Comparison of ENCODE assay signal across 8 cellular contexts in the genomic region with DNA sequence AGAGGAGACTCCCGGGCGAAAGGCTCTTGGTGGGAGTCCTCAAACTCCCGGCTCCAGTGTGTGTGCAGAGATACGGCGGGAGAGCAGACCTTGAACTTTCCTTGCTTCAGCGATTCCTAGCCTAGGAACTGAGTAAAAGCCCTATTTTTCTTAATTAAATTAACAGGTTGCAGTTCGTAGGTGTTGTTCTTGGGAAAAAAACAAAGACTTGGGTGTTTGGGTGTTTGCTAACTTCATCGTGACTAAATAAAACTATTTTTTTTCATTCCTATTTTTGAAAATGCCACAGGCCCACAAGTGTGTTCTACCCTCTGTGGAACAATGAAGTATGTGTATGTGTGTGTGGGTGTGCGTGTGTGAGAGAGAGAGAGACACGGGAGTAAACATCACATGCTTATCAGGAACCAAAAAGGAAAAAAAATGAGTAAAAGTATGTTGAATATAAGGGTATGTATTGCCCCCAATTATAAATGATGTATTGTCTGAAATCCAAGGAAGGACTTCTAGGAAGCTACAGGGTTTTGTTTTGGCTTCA. TPM values are rescaled to one million over a fixed set of nuclear protein-coding genes. Genes with fewer than 3 reads are reported as not detected.
DNase-seq lines count a peak whose midpoint lies in the region; ATAC-seq and TF ChIP-seq lines count a peak whose summit lies in the region.

No MANE protein-coding gene starts in this region.

- POLR2A ChIA-PET in activated CD8-positive, alpha-beta T cell treated with anti-CD3 and anti-CD28 coated beads, Interleukin-2, amount 10 ng/mL, durations not matched to agents 7 days and 5 days (lab: Charles Lee): interaction anchor here (1.1 kb wide), 1 partner anchor 30 kb away, joined by 3 read pairs; no protein-coding TSS in a partner anchor

- peak overlapping the region; percentile 83 to 89 for H3K4me3 Mint-ChIP-seq in CD14-positive monocyte
- peak overlapping the region; percentile 27 for H3K4me3 Mint-ChIP-seq in activated CD8-positive, alpha-beta T cell treated with anti-CD3 and anti-CD28 coated beads, Interleukin-2, amount 10 ng/mL, durations not matched to agents 7 days and 5 days

- no peaks in the 10 kb centered on the region for H3K36me3 ChIP-seq in heart right ventricle

- H3K4me3 ChIP-seq in heart right ventricle: peak overlapping the region; percentile 40 to 86 (median 77)

- 0 to 1% methylated on average over 10 of the region's 10 CpGs for WGBS in heart right ventricle, 2 donors

- H3K9me3 Mint-ChIP-seq in CD14-positive monocyte: peaks cover 0 to 2% (median 0%) of the 10 kb centered on the region in 7 donors
- no peaks in the 10 kb centered on the region for H3K9me3 Mint-ChIP-seq in activated CD8-positive, alpha-beta T cell treated with anti-CD3 and anti-CD28 coated beads, Interleukin-2, amount 10 ng/mL, durations not matched to agents 7 days and 5 days (ENCODE audit: insufficient read depth)

- DNase-seq in CD14-positive monocyte (ENCODE audit: low spot score) (no peak), heart right ventricle (peak in 1 of 2 donors; percentile 27), putamen (ENCODE audit: low spot score) (peak; percentile 15)
- no peak for DNase-seq in activated CD8-positive, alpha-beta T cell treated with anti-CD3 and anti-CD28 coated beads, Interleukin-2, amount 10 ng/mL, durations not matched to agents 7 days and 5 days

- H3K27ac ChIP-seq in heart right ventricle: peak overlapping the region; percentile 93 to 98 (median 95)

- peak overlapping the region in 4 of 7 donors; percentile 10 to 41 (median 18) for H3K27ac Mint-ChIP-seq in CD14-positive monocyte
- no peak overlapping the region for H3K27ac Mint-ChIP-seq in activated CD8-positive, alpha-beta T cell treated with anti-CD3 and anti-CD28 coated beads, Interleukin-2, amount 10 ng/mL, durations not matched to agents 7 days and 5 days

- intact Hi-C loops in CD14-positive monocyte (cut with micrococcal nuclease) (no loop called here), heart right ventricle (cut with DNase I) (loop anchor here in 2 of 10 donors (1.0 to 5.0 kb wide), 2 partner anchors 30 to 46 kb away; a partner anchor contains a TSS)

- peak; percentile 37 for ATAC-seq in GM19043 (IDR thresholded peaks at IDR 0.05; ENCODE audit: low read depth, unreplicated experiment)
- ATAC-seq in HG03571 (IDR thresholded peaks at IDR 0.05; ENCODE audit: unreplicated experiment): peak; percentile 19
- ATAC-seq in activated CD8-positive, alpha-beta T cell treated with anti-CD3 and anti-CD28 coated beads, Interleukin-2, amount 10 ng/mL, durations not matched to agents 7 days and 5 days: no peak
- ATAC-seq in heart right ventricle: peak in 5 of 8 donors; percentile 56 to 70 (median 66)
- ATAC-seq in GM18520 (IDR thresholded peaks at IDR 0.05; ENCODE audit: unreplicated experiment): no peak
- no peak for ATAC-seq in GM21423 (IDR thresholded peaks at IDR 0.05; ENCODE audit: unreplicated experiment)

- peaks cover 42 to 64% (median 62%) of the 10 kb centered on the region in 3 donors for H3K27me3 Mint-ChIP-seq in CD14-positive monocyte (ENCODE audit: low read depth in 3 of 3)
- H3K27me3 Mint-ChIP-seq in activated CD8-positive, alpha-beta T cell treated with anti-CD3 and anti-CD28 coated beads, Interleukin-2, amount 10 ng/mL, durations not matched to agents 7 days and 5 days (ENCODE audit: low read depth): peaks cover 38% of the 10 kb centered on the region

- CTCF ChIA-PET in activated CD8-positive, alpha-beta T cell treated with anti-CD3 and anti-CD28 coated beads, Interleukin-2, amount 10 ng/mL, durations not matched to agents 7 days and 5 days (lab: Charles Lee): interaction anchor here (1.1 kb wide), 1 partner anchor 41 kb away, joined by 3 read pairs; no protein-coding TSS in a partner anchor

- peaks cover 0 to 5% of the 10 kb centered on the region in 2 donors for H3K36me3 Mint-ChIP-seq in CD14-positive monocyte
- H3K36me3 Mint-ChIP-seq in activated CD8-positive, alpha-beta T cell treated with anti-CD3 and anti-CD28 coated beads, Interleukin-2, amount 10 ng/mL, durations not matched to agents 7 days and 5 days (ENCODE audit: low read depth): no peaks in the 10 kb centered on the region

- no peaks in the 10 kb centered on the region for H3K9me3 ChIP-seq in heart right ventricle

- H3K4me1 Mint-ChIP-seq in CD14-positive monocyte: peaks cover 23% of the 10 kb centered on the region
- peaks cover 22% of the 10 kb centered on the region for H3K4me1 Mint-ChIP-seq in activated CD8-positive, alpha-beta T cell treated with anti-CD3 and anti-CD28 coated beads, Interleukin-2, amount 10 ng/mL, durations not matched to agents 7 days and 5 days (ENCODE audit: low read depth)

- TF ChIP-seq CTCF in CD14-positive monocyte (IDR thresholded peaks at IDR 0.05) (no peak), heart right ventricle (IDR thresholded peaks at IDR 0.05) (no peak)

- H3K27me3 ChIP-seq in heart right ventricle: no peaks in the 10 kb centered on the region

- peaks cover 0 to 28% (median 19%) of the 10 kb centered on the region in 9 donors for H3K4me1 ChIP-seq in heart right ventricle

RNA-seq across cellular contexts. Expression of a gene that starts 0.6 kb away (rescaled TPM):
- polyA plus RNA-seq in CD14-positive monocyte (under 1 TPM in 1 of 2 donors, not detected in 1; 0.42 TPM), heart right ventricle (1 to 10 TPM; 4.0 to 5.9 TPM)
- total RNA-seq in activated CD8-positive, alpha-beta T cell treated with anti-CD3 and anti-CD28 coated beads, Interleukin-2, amount 10 ng/mL, durations not matched to agents 7 days and 5 days: under 1 TPM; 0.24 to 0.86 TPM
- total RNA-seq in heart right ventricle: 1 to 10 TPM; 5.9 to 8.5 (median 7.1) TPM

RNA-seq across cellular contexts. Expression of a gene that starts 30.4 kb away (rescaled TPM):
- polyA plus RNA-seq in CD14-positive monocyte (10 to 100 TPM in 1 of 2 donors, 1 to 10 TPM in 1; 9.9 to 13.7 TPM), heart right ventricle (10 to 100 TPM; 11.4 to 20.4 TPM)
- 10 to 100 TPM; 24.1 to 25.9 TPM for total RNA-seq in activated CD8-positive, alpha-beta T cell treated with anti-CD3 and anti-CD28 coated beads, Interleukin-2, amount 10 ng/mL, durations not matched to agents 7 days and 5 days
- total RNA-seq in heart right ventricle: 10 to 100 TPM in 6 of 10 donors, 1 to 10 TPM in 4; 8.5 to 21.7 (median 10.7) TPM

Comparison
In these comparisons a context has a peak if more than half of its experiments do, and no peak if none do; other contexts are left out.
1. ATAC-seq: peak in GM19043 (single experiment), HG03571 (single experiment) and heart right ventricle (5 of 8); none in activated CD8-positive, alpha-beta T cell treated with anti-CD3 and anti-CD28 coated beads, Interleukin-2, amount 10 ng/mL, durations not matched to agents 7 days and 5 days (single experiment), GM18520 (single experiment) and GM21423 (single experiment).